ENCODE assay signal across 9 cellular contexts in the genomic region with DNA sequence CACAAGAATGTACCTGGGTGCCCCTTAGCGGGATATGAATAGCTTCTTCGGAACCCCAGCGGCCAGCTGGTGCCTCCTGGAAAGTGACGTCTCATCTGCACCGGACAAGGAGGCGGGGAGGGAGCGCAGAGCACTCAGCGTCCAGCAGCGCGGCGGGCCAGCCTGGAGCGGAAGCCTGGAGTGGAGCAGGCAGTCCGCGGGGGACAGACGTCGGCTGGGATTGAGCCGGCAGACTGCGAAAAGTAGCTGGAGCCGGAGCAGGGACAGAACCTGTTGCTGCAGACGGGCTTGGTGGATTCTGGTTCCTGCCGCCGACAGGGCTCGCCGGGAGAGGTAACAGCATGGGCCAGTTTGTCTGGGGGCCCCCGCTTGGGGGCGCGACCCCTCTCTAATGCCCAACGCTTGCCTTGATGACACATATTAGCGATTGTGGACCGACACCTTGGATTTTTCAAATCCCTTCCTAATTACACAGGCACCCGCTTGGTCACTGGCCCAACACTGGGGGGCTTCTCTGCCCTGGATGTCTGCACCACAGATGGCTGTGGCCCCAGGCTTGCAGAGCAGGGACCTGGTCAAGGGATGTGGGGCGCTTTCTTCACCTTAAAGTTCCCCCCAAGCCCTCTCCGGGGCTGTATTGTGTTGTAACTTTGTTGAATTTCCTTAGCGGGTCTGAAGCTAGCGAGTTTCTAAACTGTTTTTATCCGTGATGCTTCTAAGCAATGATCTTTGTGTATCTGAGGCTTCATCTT. TPM values are rescaled to one million over a fixed set of nuclear protein-coding genes. Genes with fewer than 3 reads are reported as not detected.
DNase-seq lines count a peak whose midpoint lies in the region; ATAC-seq, FAIRE-seq and TF ChIP-seq lines count a peak whose summit lies in the region.
"Had no signal": no experiment of that assay in that cellular context is flagged by ENCODE, and none has a peak within 500 bp of the region (broad histone marks: within the 10 kb centered on the region; RNA-seq: fewer than 3 reads in every experiment).

TSS of gene NPFFR2 (plus strand) at position 133 of the 752 bp plus-strand sequence. CDS start 96,592 bp downstream, outside the sequence.

- CTCF ChIA-PET in HEK293T (lab: Yijun Ruan, JAX), result interaction anchor here (0.7 kb wide), 1 partner anchor 1616 kb away, joined by 3 read pairs; no protein-coding TSS in a partner anchor

- no peak within 1 kb of the TSS for H3K9ac ChIP-seq in kidney (ENCODE audit: low read length in 2 of 2)
- H3K9ac ChIP-seq in smooth muscle cell (ENCODE audit: low read depth), result no peak within 1 kb of the TSS

- H4K20me1 ChIP-seq in smooth muscle cell (ENCODE audit: low read depth), result no peaks in the 10 kb centered on the region

- H3K27me3 ChIP-seq in bronchial epithelial cell (ENCODE audit: control insufficient read depth, insufficient read depth, low read length), result no peaks in the 10 kb centered on the region
- peaks cover 21% of the 10 kb centered on the region for H3K27me3 ChIP-seq in smooth muscle cell (ENCODE audit: low read depth)

- ATAC-seq in GM19395 (IDR thresholded peaks at IDR 0.05; ENCODE audit: unreplicated experiment), result no peak
- ATAC-seq: PC-3 had no signal

- H3K36me3 ChIP-seq in bronchial epithelial cell (ENCODE audit: control insufficient read depth, insufficient read depth, low read length) (no peaks in the 10 kb centered on the region), kidney (ENCODE audit: control insufficient read depth in 1 of 2, insufficient read depth in 2 of 2, low read length in 2 of 2) (no peaks in the 10 kb centered on the region), smooth muscle cell (ENCODE audit: low read depth) (no peaks in the 10 kb centered on the region)

- H3K4me1 ChIP-seq in kidney (ENCODE audit: control insufficient read depth in 1 of 2, insufficient read depth in 1 of 2, low read depth in 1 of 2, low read length in 2 of 2) (no peaks in the 10 kb centered on the region), smooth muscle cell (ENCODE audit: low read depth) (peaks cover 7% of the 10 kb centered on the region)

- DNase-seq in HEK293T (ENCODE audit: extremely low spot score) (peak; percentile 68), bronchial epithelial cell (ENCODE audit: low read depth) (peak; percentile 34), kidney (peak; percentile 77), smooth muscle cell (lab: John Stamatoyannopoulos, UW; ENCODE audit: unreplicated experiment) (peak; percentile 1), NOMO-1 treated with dmso at 0.1 percent for 144 hours (lab: John Stamatoyannopoulos, UW; ENCODE audit: unreplicated experiment) (no peak), T1000 (lab: John Stamatoyannopoulos, UW) (no peak), GF-D8 (lab: John Stamatoyannopoulos, UW) (no peak)
- DNase-seq: PC-3 had no signal

- no peaks in the 10 kb centered on the region for H3F3A ChIP-seq in smooth muscle cell (ENCODE audit: low read depth)

- no peaks in the 10 kb centered on the region for H3K79me2 ChIP-seq in smooth muscle cell (ENCODE audit: low read depth)

- H2AFZ ChIP-seq in smooth muscle cell (ENCODE audit: low read depth), result peak within 1 kb of the TSS; percentile 93

- H3K4me3 ChIP-seq in bronchial epithelial cell (ENCODE audit: low read depth, low read length) (peak within 1 kb of the TSS; percentile 25), kidney (ENCODE audit: low read length in 2 of 2) (peak within 1 kb of the TSS in 1 of 2 donors; percentile 29), smooth muscle cell (peak within 1 kb of the TSS; percentile 55)

- H3K27ac ChIP-seq in kidney (ENCODE audit: low read depth in 2 of 2, low read length in 2 of 2) (no peak within 1 kb of the TSS), smooth muscle cell (ENCODE audit: low read depth) (no peak within 1 kb of the TSS)

- H3K9me3 ChIP-seq in kidney (ENCODE audit: control insufficient read depth in 1 of 2, low read length in 2 of 2), result no peaks in the 10 kb centered on the region
- no peaks in the 10 kb centered on the region for H3K9me3 ChIP-seq in smooth muscle cell (replicated peaks; ENCODE audit: low read depth)

- FAIRE-seq in bronchial epithelial cell (lab: Jason Lieb, UNC) (no peak), kidney (lab: Jason Lieb, UNC) (no peak)

- WGBS in smooth muscle cell (ENCODE audit: low lambda C conversion rate), result 4% methylated on average over 36 of the region's 36 CpGs

- intact Hi-C loops in kidney (cut with DNase I), result no loop called here

- TF ChIP-seq CTCF in bronchial epithelial cell (IDR thresholded peaks at IDR 0.05; ENCODE audit: insufficient read depth, low read length, severe bottlenecking) (no peak), kidney (IDR thresholded peaks at IDR 0.05; ENCODE audit: borderline replicate concordance, extremely low read depth, insufficient read depth) (no peak), smooth muscle cell (IDR thresholded peaks at IDR 0.05; ENCODE audit: borderline replicate concordance, insufficient read depth, poor library complexity, severe bottlenecking) (no peak)

- POLR2A ChIA-PET in HEK293T (lab: Yijun Ruan, JAX), result no interaction called here

- peak within 1 kb of the TSS; percentile 91 for H3K4me2 ChIP-seq in smooth muscle cell

TF ChIP-seq in HEK293T, 16 proteins besides CTCF, POLR2A, EP300 and RAD21:
- TF ChIP-seq FOXM1 (IDR thresholded peaks at IDR 0.05; ENCODE audit: borderline replicate concordance) (no peak), ZNF384 (IDR thresholded peaks at IDR 0.05) (no peak), TARDBP (IDR thresholded peaks at IDR 0.05) (no peak), BHLHE40 (IDR thresholded peaks at IDR 0.05; ENCODE audit: borderline replicate concordance) (no peak), ARNT (IDR thresholded peaks at IDR 0.05) (no peak), ELF4 (IDR thresholded peaks at IDR 0.05) (no peak), LEF1 (IDR thresholded peaks at IDR 0.05; ENCODE audit: borderline replicate concordance) (no peak), HDGF (IDR thresholded peaks at IDR 0.05; ENCODE audit: borderline replicate concordance) (no peak), NFRKB (IDR thresholded peaks at IDR 0.05) (no peak), FOXK2 (IDR thresholded peaks at IDR 0.05) (no peak), L3MBTL2 (conservative IDR thresholded peaks at IDR 0.05) (no peak)
- TF ChIP-seq, protein P1, sequence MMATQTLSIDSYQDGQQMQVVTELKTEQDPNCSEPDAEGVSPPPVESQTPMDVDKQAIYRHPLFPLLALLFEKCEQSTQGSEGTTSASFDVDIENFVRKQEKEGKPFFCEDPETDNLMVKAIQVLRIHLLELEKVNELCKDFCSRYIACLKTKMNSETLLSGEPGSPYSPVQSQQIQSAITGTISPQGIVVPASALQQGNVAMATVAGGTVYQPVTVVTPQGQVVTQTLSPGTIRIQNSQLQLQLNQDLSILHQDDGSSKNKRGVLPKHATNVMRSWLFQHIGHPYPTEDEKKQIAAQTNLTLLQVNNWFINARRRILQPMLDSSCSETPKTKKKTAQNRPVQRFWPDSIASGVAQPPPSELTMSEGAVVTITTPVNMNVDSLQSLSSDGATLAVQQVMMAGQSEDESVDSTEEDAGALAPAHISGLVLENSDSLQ (IDR thresholded peaks at IDR 0.05), result no peak

RNA-seq across cellular contexts. Expression of gene NPFFR2, which starts in this region (rescaled TPM):
- total RNA-seq in bronchial epithelial cell (0.26 TPM in 1 of 2 replicates, not detected in the other), kidney (not detected), smooth muscle cell (not detected in 2 replicates)
- polyA plus RNA-seq in kidney (ENCODE audit: insufficient read depth, low read depth, low replicate concordance) (not detected), smooth muscle cell (0.34 TPM in 1 of 2 replicates, not detected in the other)
- total RNA-seq: PC-3 had no signal

Comparison
In these comparisons a context has a peak if more than half of its experiments do, and no peak if none do; other contexts are left out.
1. Peak in DNase-seq and H3K4me3 ChIP-seq in bronchial epithelial cell; RNA of the gene not detected or under 1 TPM.
2. Peak in DNase-seq in kidney; RNA of the gene not detected or under 1 TPM.
3. Peak in DNase-seq, H3K4me3 ChIP-seq and H3K4me2 ChIP-seq in smooth muscle cell; RNA of the gene not detected or under 1 TPM.